8 cellular contexts compared by ENCODE assay signal in the genomic region with DNA sequence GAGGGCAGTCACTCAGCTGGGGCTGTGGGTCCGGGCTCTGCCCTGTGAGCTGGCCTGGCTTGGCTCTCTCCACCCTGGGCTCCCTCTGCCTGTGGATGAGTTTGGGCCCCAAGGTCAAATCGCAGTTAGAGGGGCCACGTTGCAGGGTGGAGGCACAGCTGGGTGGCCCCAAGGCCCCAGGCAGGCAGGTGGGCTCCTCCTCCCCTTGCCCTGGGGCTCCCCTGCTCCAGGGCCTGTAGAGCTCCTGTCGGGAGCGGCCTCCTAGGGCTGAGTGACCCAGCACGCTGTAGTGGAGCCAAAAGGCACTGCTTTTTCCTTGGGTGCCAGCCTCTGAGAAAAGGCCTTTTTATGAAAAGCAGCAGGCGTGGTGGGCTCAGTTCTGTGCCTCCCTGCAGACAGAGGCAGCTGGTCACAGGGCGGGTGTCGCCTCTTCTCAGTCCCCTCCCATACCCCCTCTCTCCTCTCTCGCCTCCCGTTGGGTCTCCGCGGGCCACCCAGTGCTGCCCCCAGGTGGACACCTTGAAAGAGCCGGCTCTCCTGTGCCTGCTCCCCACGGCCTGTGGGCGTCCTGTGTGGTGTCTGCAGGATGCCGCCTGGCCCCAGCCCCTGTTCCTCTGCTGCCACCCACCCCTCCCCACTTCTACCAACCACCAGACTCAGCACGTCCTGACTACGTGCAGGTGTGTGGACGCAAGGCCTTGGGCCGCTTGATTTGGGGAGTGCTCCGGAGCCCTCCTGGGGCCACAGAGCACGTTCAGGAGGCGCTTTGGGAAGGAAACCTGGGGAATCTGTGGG. TPM values are rescaled to one million over a fixed set of nuclear protein-coding genes. Genes with fewer than 3 reads are reported as not detected.
DNase-seq lines count a peak whose midpoint lies in the region; ATAC-seq and TF ChIP-seq lines count a peak whose summit lies in the region.

No MANE protein-coding gene starts in this region.

- H3K36me3 ChIP-seq in HUES6 (ENCODE audit: control insufficient read depth, insufficient read depth, low read length): peaks cover 48% of the 10 kb centered on the region
- H3K36me3 ChIP-seq in breast epithelium: no peaks in the 10 kb centered on the region

- H3K4me3 ChIP-seq in GM12865 (ENCODE audit: low read depth, low read length) (no peak overlapping the region), HUES6 (ENCODE audit: low read depth, low read length) (no peak overlapping the region), breast epithelium (no peak overlapping the region)

- TF ChIP-seq POLR2A in breast epithelium (IDR thresholded peaks at IDR 0.05): no peak

- 0 out of 2 replicates have a peak overlapping the region, but pooled peaks have one; percentile 4 for H3K27ac ChIP-seq in HUES6 (ENCODE audit: low read depth, low read length)
- no peak overlapping the region for H3K27ac ChIP-seq in VCaP
- H3K27ac ChIP-seq in breast epithelium: no peak overlapping the region

- DNase-seq in GM12865 (ENCODE audit: low read depth) (peak; percentile 64), breast epithelium (ENCODE audit: low spot score in 2 of 2) (no peak), kidney tubule cell (ENCODE audit: low spot score) (peak; percentile 52), putamen (ENCODE audit: low spot score) (no peak)
- peak; percentile 52 to 73 (median 53) for DNase-seq in stimulated activated CD4-positive, alpha-beta T cell treated with anti-CD3 and anti-CD28 coated beads, TNF-alpha, amount 100 ng/mL, for 48 hours (ENCODE audit: low read depth in 3 of 3)

- TF ChIP-seq CTCF in GM12865 (IDR thresholded peaks at IDR 0.05; ENCODE audit: insufficient read depth, low read depth, low read length, missing control alignments): peak; percentile 70
- peak; percentile 75 for TF ChIP-seq CTCF in VCaP (conservative IDR thresholded peaks at IDR 0.05)
- TF ChIP-seq CTCF in breast epithelium (IDR thresholded peaks at IDR 0.05): peak in 2 of 3 donors; percentile 36 to 49

- no peak for ATAC-seq in GM21737 (IDR thresholded peaks at IDR 0.05; ENCODE audit: unreplicated experiment)

- H3K9me3 ChIP-seq in HUES6 (ENCODE audit: control insufficient read depth, insufficient read depth, low read depth, low read length) (peaks cover 6% of the 10 kb centered on the region; the same call in 1 of the 2 replicates), breast epithelium (no peaks in the 10 kb centered on the region)

- peak overlapping the region; percentile 41 for H3K9ac ChIP-seq in HUES6 (ENCODE audit: low read length)

- intact Hi-C loops in breast epithelium (cut with DNase I; ENCODE audit: low total_unique reads): no loop called here

- no peaks in the 10 kb centered on the region for H3K27me3 ChIP-seq in HUES6 (ENCODE audit: control insufficient read depth, insufficient read depth, low read length)
- no peaks in the 10 kb centered on the region for H3K27me3 ChIP-seq in breast epithelium

- peaks cover 32% of the 10 kb centered on the region for H3K4me1 ChIP-seq in HUES6 (ENCODE audit: control insufficient read depth, insufficient read depth, low read length)
- no peaks in the 10 kb centered on the region for H3K4me1 ChIP-seq in breast epithelium

RNA-seq across cellular contexts. Expression of gene SS18L1, which starts 13.2 kb away (rescaled TPM):
- 10 to 100 TPM; 12.5 to 18.4 (median 14.4) TPM for total RNA-seq in breast epithelium

RNA-seq across cellular contexts. Expression of gene PSMA7, which starts 13.6 kb away (rescaled TPM):
- total RNA-seq in breast epithelium: 100 to 1,000 TPM; 200 to 579 (median 380) TPM

RNA-seq across cellular contexts. Expression of gene MTG2, which starts 26.0 kb away (rescaled TPM):
- total RNA-seq in breast epithelium: 10 to 100 TPM; 16.3 to 32.1 (median 25.6) TPM

RNA-seq across cellular contexts. Expression of gene LSM14B, which starts 34.5 kb away (rescaled TPM):
- 10 to 100 TPM; 20.6 to 26.5 (median 25.6) TPM for total RNA-seq in breast epithelium

Comparison
In these comparisons a context has a peak if more than half of its experiments do, and no peak if none do; other contexts are left out.
1. DNase-seq: peak in GM12865 (single experiment), kidney tubule cell (single experiment) and stimulated activated CD4-positive, alpha-beta T cell treated with anti-CD3 and anti-CD28 coated beads, TNF-alpha, amount 100 ng/mL, for 48 hours (3 of 3); none in breast epithelium (0 of 2) and putamen (single experiment).
2. Peak in every context shown above with its lines, with median percentiles within 50 percentile points of each other: CTCF ChIP-seq.